1 cellular context compared by ENCODE assay signal in the genomic region with DNA sequence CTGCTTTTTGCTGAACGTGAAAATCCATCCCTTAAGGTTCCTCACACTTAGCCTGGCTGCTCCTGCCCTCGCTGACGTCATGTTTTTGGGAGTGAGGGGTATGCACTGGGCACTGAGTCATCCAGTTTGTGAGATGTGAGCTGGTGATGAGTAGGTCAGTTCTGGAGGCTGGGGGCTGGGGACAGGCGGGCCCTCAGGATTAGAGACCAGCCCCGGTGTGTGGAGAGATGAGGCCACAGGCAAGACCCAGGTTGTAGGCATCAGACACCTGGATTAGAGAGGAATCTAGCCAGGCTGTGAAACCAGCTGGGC.
TF ChIP-seq lines count a peak whose summit lies in the region.

No MANE protein-coding gene starts in this region.

TF ChIP-seq in HEK293, 187 proteins besides CTCF, POLR2A, EP300 and RAD21 (continued from another document):
- TF ChIP-seq, protein P1, sequence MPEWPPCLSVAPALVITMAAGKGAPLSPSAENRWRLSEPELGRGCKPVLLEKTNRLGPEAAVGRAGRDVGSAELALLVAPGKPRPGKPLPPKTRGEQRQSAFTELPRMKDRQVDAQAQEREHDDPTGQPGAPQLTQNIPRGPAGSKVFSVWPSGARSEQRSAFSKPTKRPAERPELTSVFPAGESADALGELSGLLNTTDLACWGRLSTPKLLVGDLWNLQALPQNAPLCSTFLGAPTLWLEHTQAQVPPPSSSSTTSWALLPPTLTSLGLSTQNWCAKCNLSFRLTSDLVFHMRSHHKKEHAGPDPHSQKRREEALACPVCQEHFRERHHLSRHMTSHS (tag by site-specific recombination; IDR thresholded peaks at IDR 0.05), result no peak
- TF ChIP-seq, protein P2, sequence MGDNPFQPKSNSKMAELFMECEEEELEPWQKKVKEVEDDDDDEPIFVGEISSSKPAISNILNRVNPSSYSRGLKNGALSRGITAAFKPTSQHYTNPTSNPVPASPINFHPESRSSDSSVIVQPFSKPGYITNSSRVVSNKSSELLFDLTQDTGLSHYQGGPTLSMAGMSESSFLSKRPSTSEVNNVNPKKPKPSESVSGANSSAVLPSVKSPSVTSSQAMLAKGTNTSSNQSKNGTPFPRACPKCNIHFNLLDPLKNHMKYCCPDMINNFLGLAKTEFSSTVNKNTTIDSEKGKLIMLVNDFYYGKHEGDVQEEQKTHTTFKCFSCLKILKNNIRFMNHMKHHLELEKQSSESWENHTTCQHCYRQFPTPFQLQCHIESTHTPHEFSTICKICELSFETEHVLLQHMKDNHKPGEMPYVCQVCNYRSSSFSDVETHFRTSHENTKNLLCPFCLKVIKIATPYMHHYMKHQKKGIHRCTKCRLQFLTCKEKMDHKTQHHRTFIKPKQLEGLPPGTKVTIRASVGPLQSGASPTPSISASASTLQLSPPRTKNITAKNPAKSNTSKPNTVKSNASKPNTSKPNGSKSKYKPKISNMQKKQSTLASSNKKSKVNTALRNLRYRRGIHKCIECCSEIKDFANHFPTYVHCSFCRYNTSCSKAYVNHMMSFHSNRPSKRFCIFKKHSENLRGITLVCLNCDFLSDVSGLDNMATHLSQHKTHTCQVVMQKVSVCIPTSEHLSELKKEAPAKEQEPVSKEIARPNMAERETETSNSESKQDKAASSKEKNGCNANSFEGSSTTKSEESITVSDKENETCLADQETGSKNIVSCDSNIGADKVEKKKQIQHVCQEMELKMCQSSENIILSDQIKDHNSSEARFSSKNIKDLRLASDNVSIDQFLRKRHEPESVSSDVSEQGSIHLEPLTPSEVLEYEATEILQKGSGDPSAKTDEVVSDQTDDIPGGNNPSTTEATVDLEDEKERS (tag by site-specific recombination; IDR thresholded peaks at IDR 0.05), result no peak
- TF ChIP-seq ZNF266 (tag by site-specific recombination; IDR thresholded peaks at IDR 0.05; ENCODE audit: low read depth), result no peak
- TF ChIP-seq, protein P3, sequence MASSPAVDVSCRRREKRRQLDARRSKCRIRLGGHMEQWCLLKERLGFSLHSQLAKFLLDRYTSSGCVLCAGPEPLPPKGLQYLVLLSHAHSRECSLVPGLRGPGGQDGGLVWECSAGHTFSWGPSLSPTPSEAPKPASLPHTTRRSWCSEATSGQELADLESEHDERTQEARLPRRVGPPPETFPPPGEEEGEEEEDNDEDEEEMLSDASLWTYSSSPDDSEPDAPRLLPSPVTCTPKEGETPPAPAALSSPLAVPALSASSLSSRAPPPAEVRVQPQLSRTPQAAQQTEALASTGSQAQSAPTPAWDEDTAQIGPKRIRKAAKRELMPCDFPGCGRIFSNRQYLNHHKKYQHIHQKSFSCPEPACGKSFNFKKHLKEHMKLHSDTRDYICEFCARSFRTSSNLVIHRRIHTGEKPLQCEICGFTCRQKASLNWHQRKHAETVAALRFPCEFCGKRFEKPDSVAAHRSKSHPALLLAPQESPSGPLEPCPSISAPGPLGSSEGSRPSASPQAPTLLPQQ (tag by site-specific recombination; IDR thresholded peaks at IDR 0.05), result peak; percentile 46; the same call in 1 of the 2 replicates
- TF ChIP-seq ZNF629 (tag by site-specific recombination; IDR thresholded peaks at IDR 0.05), result peak; percentile 83
- no peak for TF ChIP-seq ZNF791 (tag by site-specific recombination; IDR thresholded peaks at IDR 0.05)
- TF ChIP-seq ZBTB21 (tag by site-specific recombination; IDR thresholded peaks at IDR 0.05), result peak; percentile 47; the same call in 1 of the 2 replicates
- TF ChIP-seq ZNF585B (tag by site-specific recombination; IDR thresholded peaks at IDR 0.05), result no peak
- TF ChIP-seq, protein P4, sequence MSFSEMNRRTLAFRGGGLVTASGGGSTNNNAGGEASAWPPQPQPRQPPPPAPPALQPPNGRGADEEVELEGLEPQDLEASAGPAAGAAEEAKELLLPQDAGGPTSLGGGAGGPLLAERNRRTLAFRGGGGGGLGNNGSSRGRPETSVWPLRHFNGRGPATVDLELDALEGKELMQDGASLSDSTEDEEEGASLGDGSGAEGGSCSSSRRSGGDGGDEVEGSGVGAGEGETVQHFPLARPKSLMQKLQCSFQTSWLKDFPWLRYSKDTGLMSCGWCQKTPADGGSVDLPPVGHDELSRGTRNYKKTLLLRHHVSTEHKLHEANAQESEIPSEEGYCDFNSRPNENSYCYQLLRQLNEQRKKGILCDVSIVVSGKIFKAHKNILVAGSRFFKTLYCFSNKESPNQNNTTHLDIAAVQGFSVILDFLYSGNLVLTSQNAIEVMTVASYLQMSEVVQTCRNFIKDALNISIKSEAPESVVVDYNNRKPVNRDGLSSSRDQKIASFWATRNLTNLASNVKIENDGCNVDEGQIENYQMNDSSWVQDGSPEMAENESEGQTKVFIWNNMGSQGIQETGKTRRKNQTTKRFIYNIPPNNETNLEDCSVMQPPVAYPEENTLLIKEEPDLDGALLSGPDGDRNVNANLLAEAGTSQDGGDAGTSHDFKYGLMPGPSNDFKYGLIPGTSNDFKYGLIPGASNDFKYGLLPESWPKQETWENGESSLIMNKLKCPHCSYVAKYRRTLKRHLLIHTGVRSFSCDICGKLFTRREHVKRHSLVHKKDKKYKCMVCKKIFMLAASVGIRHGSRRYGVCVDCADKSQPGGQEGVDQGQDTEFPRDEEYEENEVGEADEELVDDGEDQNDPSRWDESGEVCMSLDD (tag by site-specific recombination; IDR thresholded peaks at IDR 0.05), result no peak
- TF ChIP-seq, protein P5, sequence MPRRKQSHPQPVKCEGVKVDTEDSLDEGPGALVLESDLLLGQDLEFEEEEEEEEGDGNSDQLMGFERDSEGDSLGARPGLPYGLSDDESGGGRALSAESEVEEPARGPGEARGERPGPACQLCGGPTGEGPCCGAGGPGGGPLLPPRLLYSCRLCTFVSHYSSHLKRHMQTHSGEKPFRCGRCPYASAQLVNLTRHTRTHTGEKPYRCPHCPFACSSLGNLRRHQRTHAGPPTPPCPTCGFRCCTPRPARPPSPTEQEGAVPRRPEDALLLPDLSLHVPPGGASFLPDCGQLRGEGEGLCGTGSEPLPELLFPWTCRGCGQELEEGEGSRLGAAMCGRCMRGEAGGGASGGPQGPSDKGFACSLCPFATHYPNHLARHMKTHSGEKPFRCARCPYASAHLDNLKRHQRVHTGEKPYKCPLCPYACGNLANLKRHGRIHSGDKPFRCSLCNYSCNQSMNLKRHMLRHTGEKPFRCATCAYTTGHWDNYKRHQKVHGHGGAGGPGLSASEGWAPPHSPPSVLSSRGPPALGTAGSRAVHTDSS (tag by site-specific recombination; IDR thresholded peaks at IDR 0.05), result no peak
- TF ChIP-seq ZNF747 (tag by site-specific recombination; IDR thresholded peaks at IDR 0.05), result no peak
- TF ChIP-seq, protein P6, sequence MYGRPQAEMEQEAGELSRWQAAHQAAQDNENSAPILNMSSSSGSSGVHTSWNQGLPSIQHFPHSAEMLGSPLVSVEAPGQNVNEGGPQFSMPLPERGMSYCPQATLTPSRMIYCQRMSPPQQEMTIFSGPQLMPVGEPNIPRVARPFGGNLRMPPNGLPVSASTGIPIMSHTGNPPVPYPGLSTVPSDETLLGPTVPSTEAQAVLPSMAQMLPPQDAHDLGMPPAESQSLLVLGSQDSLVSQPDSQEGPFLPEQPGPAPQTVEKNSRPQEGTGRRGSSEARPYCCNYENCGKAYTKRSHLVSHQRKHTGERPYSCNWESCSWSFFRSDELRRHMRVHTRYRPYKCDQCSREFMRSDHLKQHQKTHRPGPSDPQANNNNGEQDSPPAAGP (tag by site-specific recombination; IDR thresholded peaks at IDR 0.05), result peak; percentile 64
- TF ChIP-seq, protein P7, sequence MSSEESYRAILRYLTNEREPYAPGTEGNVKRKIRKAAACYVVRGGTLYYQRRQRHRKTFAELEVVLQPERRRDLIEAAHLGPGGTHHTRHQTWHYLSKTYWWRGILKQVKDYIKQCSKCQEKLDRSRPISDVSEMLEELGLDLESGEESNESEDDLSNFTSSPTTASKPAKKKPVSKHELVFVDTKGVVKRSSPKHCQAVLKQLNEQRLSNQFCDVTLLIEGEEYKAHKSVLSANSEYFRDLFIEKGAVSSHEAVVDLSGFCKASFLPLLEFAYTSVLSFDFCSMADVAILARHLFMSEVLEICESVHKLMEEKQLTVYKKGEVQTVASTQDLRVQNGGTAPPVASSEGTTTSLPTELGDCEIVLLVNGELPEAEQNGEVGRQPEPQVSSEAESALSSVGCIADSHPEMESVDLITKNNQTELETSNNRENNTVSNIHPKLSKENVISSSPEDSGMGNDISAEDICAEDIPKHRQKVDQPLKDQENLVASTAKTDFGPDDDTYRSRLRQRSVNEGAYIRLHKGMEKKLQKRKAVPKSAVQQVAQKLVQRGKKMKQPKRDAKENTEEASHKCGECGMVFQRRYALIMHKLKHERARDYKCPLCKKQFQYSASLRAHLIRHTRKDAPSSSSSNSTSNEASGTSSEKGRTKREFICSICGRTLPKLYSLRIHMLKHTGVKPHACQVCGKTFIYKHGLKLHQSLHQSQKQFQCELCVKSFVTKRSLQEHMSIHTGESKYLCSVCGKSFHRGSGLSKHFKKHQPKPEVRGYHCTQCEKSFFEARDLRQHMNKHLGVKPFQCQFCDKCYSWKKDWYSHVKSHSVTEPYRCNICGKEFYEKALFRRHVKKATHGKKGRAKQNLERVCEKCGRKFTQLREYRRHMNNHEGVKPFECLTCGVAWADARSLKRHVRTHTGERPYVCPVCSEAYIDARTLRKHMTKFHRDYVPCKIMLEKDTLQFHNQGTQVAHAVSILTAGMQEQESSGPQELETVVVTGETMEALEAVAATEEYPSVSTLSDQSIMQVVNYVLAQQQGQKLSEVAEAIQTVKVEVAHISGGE (tag by site-specific recombination; conservative IDR thresholded peaks at IDR 0.05; ENCODE audit: low read depth), result no peak
- no peak for TF ChIP-seq ZFP37 (tag by site-specific recombination; IDR thresholded peaks at IDR 0.05)
- TF ChIP-seq ZNF555 (tag by site-specific recombination; conservative IDR thresholded peaks at IDR 0.05), result no peak
- peak; percentile 87 for TF ChIP-seq ZBTB17 (tag by site-specific recombination; IDR thresholded peaks at IDR 0.05)
